Comparison of ENCODE assay signal across 19 cellular contexts in the genomic region with DNA sequence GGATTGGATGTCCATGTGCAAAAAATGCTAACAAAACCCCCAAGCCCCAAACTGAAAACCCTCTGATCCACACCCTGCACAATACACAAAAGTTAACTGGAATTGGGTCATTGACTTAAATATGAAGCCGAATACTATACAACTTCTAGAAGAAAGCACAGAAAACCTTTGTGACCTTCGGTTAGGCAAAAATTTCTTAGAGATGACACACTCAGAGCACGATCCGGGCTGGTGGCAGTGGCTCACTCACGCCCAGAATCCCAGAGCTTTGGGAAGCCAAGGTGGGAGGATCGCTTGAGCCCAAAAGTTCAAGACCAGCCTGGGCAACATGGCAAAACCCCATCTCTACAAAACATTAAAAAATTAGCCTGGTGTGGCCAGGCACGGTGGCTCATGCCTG. TPM values are rescaled to one million over a fixed set of nuclear protein-coding genes. Genes with fewer than 3 reads are reported as not detected.
DNase-seq lines count a peak whose midpoint lies in the region; ATAC-seq, FAIRE-seq and TF ChIP-seq lines count a peak whose summit lies in the region.
"Had no signal": no experiment of that assay in that cellular context is flagged by ENCODE, and none has a peak within 500 bp of the region (broad histone marks: within the 10 kb centered on the region; RNA-seq: fewer than 3 reads in every experiment).

No MANE protein-coding gene starts in this region.

- no peak for FAIRE-seq in astrocyte (lab: Jason Lieb, UNC)
- FAIRE-seq in small intestine (lab: Jason Lieb, UNC), result no peak
- FAIRE-seq: G401.6 had no signal

- H4K20me1 ChIP-seq in BLaER1 (peaks cover 24% of the 10 kb centered on the region), astrocyte (ENCODE audit: insufficient read depth, low read length) (no peaks in the 10 kb centered on the region), neural progenitor cell (ENCODE audit: low read depth) (peaks cover 27% of the 10 kb centered on the region)

- H3K4me1 ChIP-seq in BLaER1 (peaks cover 81% of the 10 kb centered on the region), astrocyte (ENCODE audit: insufficient read depth, low read length) (peaks cover 3% of the 10 kb centered on the region), neural progenitor cell (peaks cover 9% of the 10 kb centered on the region), small intestine (ENCODE audit: control insufficient read depth in 2 of 2, insufficient read depth in 1 of 2, low read depth in 1 of 2, low read length in 1 of 2) (peaks cover 0 to 4% of the 10 kb centered on the region in 2 donors)

- H3K4me3 ChIP-seq in BLaER1 (no peak overlapping the region), astrocyte (ENCODE audit: insufficient read depth, low read depth, low read length) (no peak overlapping the region), neural progenitor cell (no peak overlapping the region), small intestine (ENCODE audit: low read depth in 1 of 2, low read length in 2 of 2) (no peak overlapping the region)
- H3K4me3 ChIP-seq: MG63 had no signal

- H3K4me3 Mint-ChIP-seq in HFFc6, result no peak overlapping the region
- peak overlapping the region; percentile 50 for H3K4me3 Mint-ChIP-seq in astrocyte (ENCODE audit: unreplicated experiment)
- H3K4me3 Mint-ChIP-seq in neural progenitor cell, result peak overlapping the region; percentile 57

- H2AFZ ChIP-seq in astrocyte (ENCODE audit: low read depth, low read length), result no peak overlapping the region
- no peak overlapping the region for H2AFZ ChIP-seq in neural progenitor cell (replicated peaks)

- H3K27me3 Mint-ChIP-seq in HFFc6 (ENCODE audit: insufficient read depth), result peaks cover 18% of the 10 kb centered on the region
- peaks cover 6% of the 10 kb centered on the region for H3K27me3 Mint-ChIP-seq in astrocyte (ENCODE audit: low read depth, unreplicated experiment)
- peaks cover 5% of the 10 kb centered on the region for H3K27me3 Mint-ChIP-seq in neural progenitor cell (ENCODE audit: insufficient read depth, low read depth)

- H3F3A ChIP-seq in neural progenitor cell (ENCODE audit: low read depth), result peaks cover 9% of the 10 kb centered on the region

- H3K36me3 ChIP-seq in BLaER1 (peaks cover 8% of the 10 kb centered on the region), astrocyte (ENCODE audit: insufficient read depth, low read length) (no peaks in the 10 kb centered on the region), neural progenitor cell (no peaks in the 10 kb centered on the region), small intestine (ENCODE audit: control insufficient read depth in 2 of 2, insufficient read depth in 2 of 2, low read length in 2 of 2) (no peaks in the 10 kb centered on the region)
- H3K36me3 ChIP-seq: MG63 had no signal

- no peak overlapping the region for H3K27ac ChIP-seq in BLaER1
- H3K27ac ChIP-seq in astrocyte (ENCODE audit: low read depth, low read length), result no peak overlapping the region
- no peak overlapping the region for H3K27ac ChIP-seq in neural progenitor cell
- no peak overlapping the region for H3K27ac ChIP-seq in small intestine (ENCODE audit: low read depth in 1 of 2, low read length in 1 of 2)
- H3K27ac ChIP-seq: KMS-11 had no signal

- peak; percentile 39 for DNase-seq in HFFc6
- DNase-seq in astrocyte (ENCODE audit: low read depth), result no peak
- DNase-seq in neural progenitor cell (ENCODE audit: low spot score), result no peak
- DNase-seq in small intestine, result no peak
- DNase-seq in SW480 (ENCODE audit: low spot score), result no peak
- no peak for DNase-seq in NCI-H1436 treated with DMSO at 0.1 percent for 48 hours (lab: John Stamatoyannopoulos, UW)
- DNase-seq: CD4-positive, alpha-beta T cell; NCI-H1092; NCI-H2081 treated with DMSO at 0.1 percent for 48 hours; NCI-H510A treated with DMSO at 0.1 percent for 48 hours; NCI-H82; SHP77 treated with DMSO at 0.1 percent for 48 hours had no signal

- H3K4me2 ChIP-seq in BLaER1, result 0 out of 2 replicates have a peak overlapping the region, but pooled peaks have one; percentile 60
- H3K4me2 ChIP-seq in astrocyte (ENCODE audit: low read length), result no peak overlapping the region
- H3K4me2 ChIP-seq in neural progenitor cell, result no peak overlapping the region
- H3K4me2 ChIP-seq: KMS-11 had no signal

- H3K4me1 Mint-ChIP-seq in HFFc6 (ENCODE audit: low read depth) (peaks cover 15% of the 10 kb centered on the region), astrocyte (ENCODE audit: low read depth, unreplicated experiment) (no peaks in the 10 kb centered on the region), neural progenitor cell (peaks cover 13% of the 10 kb centered on the region)

- ATAC-seq in HG03039 (IDR thresholded peaks at IDR 0.05; ENCODE audit: unreplicated experiment), result no peak
- ATAC-seq: HCT116, Panc1 had no signal

- 74 to 92% (median 82%) methylated on average over 7 of the region's 7 CpGs for WGBS in small intestine, 3 donors

- H3K79me2 ChIP-seq in astrocyte (ENCODE audit: insufficient read depth, low read length), result no peaks in the 10 kb centered on the region
- H3K79me2 ChIP-seq in neural progenitor cell (ENCODE audit: low read depth), result peaks cover 23% of the 10 kb centered on the region

- H3K9me3 ChIP-seq in BLaER1 (no peaks in the 10 kb centered on the region), astrocyte (ENCODE audit: insufficient read depth, low read depth, low read length) (no peaks in the 10 kb centered on the region), neural progenitor cell (ENCODE audit: low read depth) (no peaks in the 10 kb centered on the region), small intestine (ENCODE audit: control insufficient read depth, low read depth) (no peaks in the 10 kb centered on the region)
- H3K9me3 ChIP-seq: MG63 had no signal

- H3K36me3 Mint-ChIP-seq in HFFc6 (ENCODE audit: low read depth) (no peaks in the 10 kb centered on the region), astrocyte (ENCODE audit: low read depth, unreplicated experiment) (no peaks in the 10 kb centered on the region), neural progenitor cell (peaks cover 1% of the 10 kb centered on the region)

- H3K9ac ChIP-seq in BLaER1 (no peak overlapping the region), astrocyte (ENCODE audit: low read length) (no peak overlapping the region), neural progenitor cell (no peak overlapping the region)
- H3K9ac ChIP-seq: KMS-11 had no signal

- H3K27ac Mint-ChIP-seq in HFFc6 (no peak overlapping the region), astrocyte (ENCODE audit: unreplicated experiment) (peak overlapping the region; percentile 26), neural progenitor cell (no peak overlapping the region)
- H3K27ac Mint-ChIP-seq: CD4-positive, alpha-beta T cell had no signal

- H3K27me3 ChIP-seq in BLaER1, result no peaks in the 10 kb centered on the region
- H3K27me3 ChIP-seq in astrocyte (ENCODE audit: insufficient read depth, low read length), result no peaks in the 10 kb centered on the region
- H3K27me3 ChIP-seq in neural progenitor cell, result peaks cover 25% of the 10 kb centered on the region
- peaks cover 0 to 9% of the 10 kb centered on the region in 2 donors for H3K27me3 ChIP-seq in small intestine (ENCODE audit: control insufficient read depth in 2 of 2, insufficient read depth in 2 of 2, low read length in 2 of 2)
- H3K27me3 ChIP-seq: MG63 had no signal

- TF ChIP-seq CTCF in HFFc6 (IDR thresholded peaks at IDR 0.05) (no peak), astrocyte (IDR thresholded peaks at IDR 0.05; ENCODE audit: insufficient read depth, low read depth, low read length) (no peak), neural progenitor cell (IDR thresholded peaks at IDR 0.05) (no peak)

- H3K9me3 Mint-ChIP-seq in HFFc6 (no peaks in the 10 kb centered on the region), astrocyte (ENCODE audit: unreplicated experiment) (peaks cover 3% of the 10 kb centered on the region), neural progenitor cell (no peaks in the 10 kb centered on the region)
- H3K9me3 Mint-ChIP-seq: CD4-positive, alpha-beta T cell had no signal

RNA-seq across cellular contexts. Expression of gene DIPK1B, which starts 1.8 kb away (rescaled TPM):
- not detected for total RNA-seq in HFFc6 (2021; fragmentation: NEBNext Ultra II Directional; extraction: Animal tissue kit (Norgen Biotek cat#: 25700))
- total RNA-seq in astrocyte (22.4 and 23.2 TPM in 2 replicates), neural progenitor cell (ENCODE audit: low replicate concordance) (11.8 and 52.8 TPM in 2 replicates)
- 10 to 100 TPM in 1 of 3 donors, 1 to 10 TPM in 1, under 1 TPM in 1; 0.22 to 12.1 (median 1.1) TPM for polyA plus RNA-seq in small intestine

RNA-seq across cellular contexts. Expression of gene AGPAT2, which starts 23.3 kb away (rescaled TPM):
- 10 to 100 TPM; 48.7 to 58.4 (median 54.8) TPM for total RNA-seq in HFFc6 (2021; fragmentation: NEBNext Ultra II Directional; extraction: Animal tissue kit (Norgen Biotek cat#: 25700))
- total RNA-seq in astrocyte (30.8 and 38.0 TPM in 2 replicates), neural progenitor cell (ENCODE audit: low replicate concordance) (2.4 and 3.4 TPM in 2 replicates)
- polyA plus RNA-seq in small intestine, result 100 to 1,000 TPM; 257 to 653 (median 468) TPM

RNA-seq across cellular contexts. Expression of gene LCN10, which starts 32.2 kb away (rescaled TPM):
- not detected for total RNA-seq in HFFc6 (2021; fragmentation: NEBNext Ultra II Directional; extraction: Animal tissue kit (Norgen Biotek cat#: 25700))
- not detected in 2 replicates for total RNA-seq in astrocyte
- not detected in 2 replicates for total RNA-seq in neural progenitor cell (ENCODE audit: low replicate concordance)
- polyA plus RNA-seq in small intestine, result 1 to 10 TPM in 2 of 3 donors, not detected in 1; 1.1 to 8.4 TPM
- total RNA-seq: CD4-positive, alpha-beta T cell had no signal

RNA-seq across cellular contexts. Expression of gene LCN6, which starts 37.8 kb away (rescaled TPM):
- not detected for total RNA-seq in HFFc6 (2021; fragmentation: NEBNext Ultra II Directional; extraction: Animal tissue kit (Norgen Biotek cat#: 25700))
- total RNA-seq in astrocyte (not detected in 2 replicates), neural progenitor cell (ENCODE audit: low replicate concordance) (not detected in 2 replicates)
- polyA plus RNA-seq in small intestine, result 10 to 100 TPM in 1 of 3 donors, 1 to 10 TPM in 1, not detected in 1; 2.2 to 21.5 TPM
- total RNA-seq: CD4-positive, alpha-beta T cell had no signal

RNA-seq across cellular contexts. Expression of gene LCN8, which starts 47.5 kb away (rescaled TPM):
- not detected for total RNA-seq in HFFc6 (2021; fragmentation: NEBNext Ultra II Directional; extraction: Animal tissue kit (Norgen Biotek cat#: 25700))
- not detected in 2 replicates for total RNA-seq in astrocyte
- total RNA-seq in neural progenitor cell (ENCODE audit: low replicate concordance), result not detected in 2 replicates
- not detected for polyA plus RNA-seq in small intestine
- total RNA-seq: CD4-positive, alpha-beta T cell had no signal

Comparison
In these comparisons a context has a peak if more than half of its experiments do, and no peak if none do; other contexts are left out.
1. RNA of gene DIPK1B, which starts 1.8 kb away (total RNA-seq): 22.4 to 23.2 TPM in astrocyte and 11.8 to 52.8 TPM in neural progenitor cell; not detected in HFFc6; every median in the first group is over 10 times any median in the second.